8 cellular contexts compared by ENCODE assay signal in the genomic region with DNA sequence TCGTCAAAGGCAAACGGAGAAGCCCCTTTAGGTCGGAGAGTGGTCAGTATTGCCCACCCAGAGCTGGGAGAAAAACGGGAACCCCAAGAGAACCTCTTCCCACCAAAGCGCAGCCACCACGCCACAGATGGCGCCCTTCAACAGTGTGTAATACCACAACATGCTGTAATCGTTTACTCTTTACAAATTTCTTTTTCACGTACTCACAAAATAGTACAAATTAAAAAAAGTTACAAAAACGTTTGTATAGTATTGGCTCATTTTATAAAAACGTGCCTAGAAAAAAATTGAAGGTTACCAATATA. TPM values are rescaled to one million over a fixed set of nuclear protein-coding genes. Genes with fewer than 3 reads are reported as not detected.
DNase-seq lines count a peak whose midpoint lies in the region; ATAC-seq, FAIRE-seq and TF ChIP-seq lines count a peak whose summit lies in the region.

No MANE protein-coding gene starts in this region.

- no peaks in the 10 kb centered on the region for H3K9me3 ChIP-seq in parathyroid adenoma (ENCODE audit: control insufficient read depth, low read length)

- TF ChIP-seq CTCF in AG09319 (IDR thresholded peaks at IDR 0.05; ENCODE audit: low read depth, low read length) (peak; percentile 50), KMS-11 (conservative IDR thresholded peaks at IDR 0.05; ENCODE audit: low read depth, low read length) (peak; percentile 26), parathyroid adenoma (IDR thresholded peaks at IDR 0.05) (peak; percentile 37)

- H3K4me3 ChIP-seq in KMS-11 (IDR thresholded peaks at IDR 0.05; ENCODE audit: insufficient read depth, low read depth, low read length) (peak overlapping the region; percentile 71), parathyroid adenoma (ENCODE audit: low read depth, low read length) (peak overlapping the region; percentile 63)

- H3K79me2 ChIP-seq in KMS-11 (ENCODE audit: insufficient read depth, low read depth), result peaks cover 41% of the 10 kb centered on the region
- H3K79me2 ChIP-seq in parathyroid adenoma, result peaks cover 21% of the 10 kb centered on the region

- H3K4me1 ChIP-seq in KMS-11 (ENCODE audit: low read depth, poor library complexity, severe bottlenecking) (peaks cover 57% of the 10 kb centered on the region), parathyroid adenoma (peaks cover 20% of the 10 kb centered on the region)

- intact Hi-C loops in head of caudate nucleus (cut with DNase I), result loop anchor here (2.0 to 10.0 kb wide), 2 partner anchors 69 to 129 kb away; a partner anchor contains a TSS

- FAIRE-seq in GM12891 (lab: Jason Lieb, UNC), result no peak

- DNase-seq in AG09319 (ENCODE audit: extremely low read depth, low read depth) (no peak), GM12891 (ENCODE audit: insufficient read length, low spot score) (no peak), head of caudate nucleus (peak; percentile 61 to 87 (median 74)), D341Med (ENCODE audit: low spot score) (no peak)
- peak; percentile 25 for DNase-seq in activated T-helper 9 cell treated with anti-CD3 and anti-CD28 coated beads, Interleukin-2, amount 50 U/mL, for 16 hours (ENCODE audit: low read depth)

- ATAC-seq in GM21619 (IDR thresholded peaks at IDR 0.05; ENCODE audit: unreplicated experiment), result no peak

- H3K27ac ChIP-seq in KMS-11 (peak overlapping the region; percentile 96), parathyroid adenoma (peak overlapping the region; percentile 99)

- H3K4me2 ChIP-seq in KMS-11, result peak overlapping the region; percentile 99
- H3K4me2 ChIP-seq in parathyroid adenoma (ENCODE audit: low read length), result peak overlapping the region; percentile 78

- TF ChIP-seq POLR2A in GM12891 (IDR thresholded peaks at IDR 0.05; ENCODE audit: low read depth, low read length), result no peak

- H3K27me3 ChIP-seq in KMS-11 (ENCODE audit: insufficient read depth, low read depth) (no peaks in the 10 kb centered on the region), parathyroid adenoma (ENCODE audit: control insufficient read depth, insufficient read depth, low read length) (no peaks in the 10 kb centered on the region)

- H3K9ac ChIP-seq in KMS-11 (peak overlapping the region; percentile 98), parathyroid adenoma (peak overlapping the region; percentile 89)

- H2AFZ ChIP-seq in KMS-11 (ENCODE audit: low read depth) (peak overlapping the region; percentile 23; the same call in 1 of the 2 replicates), parathyroid adenoma (peak overlapping the region; percentile 98)

- no peaks in the 10 kb centered on the region for H3K36me3 ChIP-seq in KMS-11 (ENCODE audit: insufficient read depth)
- no peaks in the 10 kb centered on the region for H3K36me3 ChIP-seq in parathyroid adenoma (ENCODE audit: control insufficient read depth, insufficient read depth, low read length)

- H4K20me1 ChIP-seq in KMS-11 (ENCODE audit: insufficient read depth), result peaks cover 27% of the 10 kb centered on the region

TF ChIP-seq in GM12891, 5 proteins besides CTCF, POLR2A, EP300 and RAD21:
- TF ChIP-seq POU2F2 (IDR thresholded peaks at IDR 0.05; ENCODE audit: low read depth, low read length) (no peak), SPI1 (IDR thresholded peaks at IDR 0.05; ENCODE audit: low read depth, low read length) (peak; percentile 73)

RNA-seq across cellular contexts. Expression of a gene that starts 0.8 kb away (rescaled TPM):
- polyA plus RNA-seq in GM12891 (2012; ENCODE audit: low read depth, missing spikeins), result 15.0 TPM

RNA-seq across cellular contexts. Expression of a gene that starts 52.7 kb away (rescaled TPM):
- 339 TPM for polyA plus RNA-seq in GM12891 (2012; ENCODE audit: low read depth, missing spikeins)

Comparison
In these comparisons a context has a peak if more than half of its experiments do, and no peak if none do; other contexts are left out.
1. DNase-seq: peak in activated T-helper 9 cell treated with anti-CD3 and anti-CD28 coated beads, Interleukin-2, amount 50 U/mL, for 16 hours (single experiment) and head of caudate nucleus (42 of 42); none in AG09319 (single experiment), GM12891 (single experiment) and D341Med (single experiment).
2. Peak in every context shown above with its lines, with median percentiles within 50 percentile points of each other: CTCF ChIP-seq.